Comparison of ENCODE assay signal across 17 cellular contexts in the genomic region with DNA sequence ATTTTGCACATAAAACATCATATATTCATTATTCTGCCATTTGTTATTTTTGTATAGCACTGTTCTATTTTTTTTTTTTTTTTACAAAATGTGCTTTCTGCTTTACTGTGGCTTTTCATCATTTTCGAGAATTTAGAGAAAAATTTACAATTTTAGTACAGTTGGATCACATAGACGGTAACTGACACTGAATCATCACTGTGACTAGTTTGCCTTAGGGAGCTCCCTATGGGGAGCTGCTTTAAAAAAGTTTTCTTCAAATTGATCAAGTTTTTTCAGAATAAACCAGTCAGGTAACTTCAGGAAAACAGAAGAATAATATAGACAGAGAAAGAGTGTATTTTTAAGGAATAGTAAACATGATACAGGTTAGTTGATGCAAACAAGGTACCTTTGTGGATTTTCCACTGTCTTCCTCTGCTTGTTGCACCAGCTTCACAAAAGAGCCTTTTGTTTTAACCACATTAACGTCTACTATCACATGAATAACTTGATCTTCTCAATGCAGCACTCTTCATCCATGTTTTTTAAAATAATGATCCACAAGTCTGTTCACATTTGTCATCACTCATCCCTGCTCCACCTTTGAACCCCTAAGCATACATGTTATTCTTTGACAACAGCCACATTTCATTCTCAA.
"Had no signal": no experiment of that assay in that cellular context is flagged by ENCODE, and none has a peak within 500 bp of the region (broad histone marks: within the 10 kb centered on the region; RNA-seq: fewer than 3 reads in every experiment).

No MANE protein-coding gene starts in this region.

- H3K9me3 ChIP-seq: gastrocnemius medialis, mucosa of descending colon, neutrophil, right atrium auricular region had no signal

- H3K4me3 ChIP-seq: coronary artery, gastrocnemius medialis, mucosa of descending colon, right atrium auricular region had no signal

- ATAC-seq: gastrocnemius medialis; left lobe of liver; mucosa of descending colon; naive thymus-derived CD8-positive, alpha-beta T cell had no signal

- H3K27ac ChIP-seq: coronary artery, gastrocnemius medialis, neutrophil, right atrium auricular region had no signal

- H3K27me3 ChIP-seq: gastrocnemius medialis, neutrophil, right atrium auricular region had no signal

- H3K4me1 ChIP-seq: gastrocnemius medialis, right atrium auricular region had no signal

- FAIRE-seq: endothelial cell of umbilical vein, small intestine, urothelium cell line had no signal

- DNase-seq: effector CD4-positive, alpha-beta T cell; endodermal cell; gastrocnemius medialis; glutamatergic neuron; islet precursor cell; mammary epithelial cell; mucosa of descending colon; naive thymus-derived CD8-positive, alpha-beta T cell; small intestine; stimulated activated CD4-positive, alpha-beta T cell treated with anti-CD3 and anti-CD28 coated beads, Interleukin-12 subunit alpha, Interleukin-12 subunit beta, amount 100 ng/mL, for 4 hours; stimulated activated naive CD4-positive, alpha-beta T cell treated with Interleukin-2 at 50 U/mL for 16 hours had no signal

- H3K36me3 ChIP-seq: gastrocnemius medialis, neutrophil, right atrium auricular region had no signal
